In genomic region chr1:221515496-221515895, GRCh38 we compare ENCODE assay signal across 6 cellular contexts.
"Had no signal": no experiment of that assay in that cellular context is flagged by ENCODE, and none has a peak within 500 bp of the region (broad histone marks: within the 10 kb centered on the region; RNA-seq: fewer than 3 reads in every experiment).

No MANE protein-coding gene starts in this region.

- H3K4me3 ChIP-seq: K562 had no signal

- H3K27ac ChIP-seq: HL-60 had no signal

- ATAC-seq: HepG2, K562 had no signal

- DNase-seq: IMR-90, KBM-7, KG1 had no signal
